14 cellular contexts compared by ENCODE assay signal in the genomic region with DNA sequence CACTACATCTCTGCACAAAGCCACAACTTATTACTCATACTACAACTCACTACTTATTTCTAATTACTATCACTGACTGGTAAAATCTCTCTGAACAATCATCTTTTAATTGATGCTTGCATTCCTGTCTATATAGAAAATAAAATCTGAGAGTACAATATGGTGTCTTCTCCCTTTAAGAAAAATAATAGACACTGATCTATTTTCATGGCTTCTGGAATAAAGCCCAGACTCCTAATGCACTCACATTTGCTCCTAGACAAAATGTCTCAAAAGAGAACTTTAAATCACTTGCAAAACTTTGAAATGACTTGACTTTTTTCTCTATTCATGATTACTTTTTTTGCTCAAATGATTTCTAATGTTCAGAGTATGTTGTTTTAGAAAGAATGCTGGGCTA. TPM values are rescaled to one million over a fixed set of nuclear protein-coding genes. Genes with fewer than 3 reads are reported as not detected.
DNase-seq lines count a peak whose midpoint lies in the region; FAIRE-seq and TF ChIP-seq lines count a peak whose summit lies in the region.
"Had no signal": no experiment of that assay in that cellular context is flagged by ENCODE, and none has a peak within 500 bp of the region (broad histone marks: within the 10 kb centered on the region; RNA-seq: fewer than 3 reads in every experiment).

No MANE protein-coding gene starts in this region.

- CTCF ChIA-PET in activated naive CD4-positive, alpha-beta T cell treated with anti-CD3 and anti-CD28 coated beads for 36 hours (lab: Charles Lee) = no interaction called here

- H3K9me3 ChIP-seq in astrocyte (ENCODE audit: insufficient read depth, low read depth, low read length) = no peaks in the 10 kb centered on the region

- H3K27ac ChIP-seq in astrocyte (ENCODE audit: low read depth, low read length) = no peak overlapping the region

- H3K9me3 Mint-ChIP-seq in activated naive CD4-positive, alpha-beta T cell treated with anti-CD3 and anti-CD28 coated beads for 36 hours = no peaks in the 10 kb centered on the region
- H3K9me3 Mint-ChIP-seq in astrocyte (ENCODE audit: unreplicated experiment) (no peaks in the 10 kb centered on the region), mesothelial cell of epicardium (no peaks in the 10 kb centered on the region)
- H3K9me3 Mint-ChIP-seq: H9 had no signal

- no peak overlapping the region for H3K4me3 ChIP-seq in astrocyte (ENCODE audit: insufficient read depth, low read depth, low read length)

- H3K27me3 ChIP-seq in astrocyte (ENCODE audit: insufficient read depth, low read length) = no peaks in the 10 kb centered on the region

- peaks cover 9% of the 10 kb centered on the region for H3K36me3 ChIP-seq in astrocyte (ENCODE audit: insufficient read depth, low read length)

- H3K4me3 Mint-ChIP-seq in activated naive CD4-positive, alpha-beta T cell treated with anti-CD3 and anti-CD28 coated beads for 36 hours = no peak overlapping the region
- H3K4me3 Mint-ChIP-seq in astrocyte (ENCODE audit: unreplicated experiment) (no peak overlapping the region), mesothelial cell of epicardium (no peak overlapping the region)
- H3K4me3 Mint-ChIP-seq: H9 had no signal

- no peak for DNase-seq in activated naive CD4-positive, alpha-beta T cell treated with anti-CD3 and anti-CD28 coated beads for 36 hours
- no peak for DNase-seq in activated naive CD4-positive, alpha-beta T cell treated with anti-CD3 and anti-CD28 coated beads, Interleukin-2, amount 50 U/mL, for 16 hours
- DNase-seq in astrocyte (ENCODE audit: low read depth) = peak; percentile 4
- DNase-seq in mesothelial cell of epicardium (ENCODE audit: low spot score in 2 of 2, unreplicated experiment in 2 of 2) = no peak
- no peak for DNase-seq in C1 segment of cervical spinal cord (lab: John Stamatoyannopoulos, UW)
- no peak for DNase-seq in A172 (ENCODE audit: low spot score)
- DNase-seq in activated CD4-positive, CD25-positive, alpha-beta regulatory T cell (lab: John Stamatoyannopoulos, UW) = no peak
- DNase-seq: DMS79 treated with DMSO at 0.1 percent for 48 hours, H9, NCI-H1436, NCI-H1930, NCI-H2171, NCI-H446 had no signal

- H3K4me1 ChIP-seq in astrocyte (ENCODE audit: insufficient read depth, low read length) = no peaks in the 10 kb centered on the region

- H3K9ac ChIP-seq in astrocyte (ENCODE audit: low read length) = no peak overlapping the region

- intact Hi-C loops in activated naive CD4-positive, alpha-beta T cell treated with anti-CD3 and anti-CD28 coated beads for 36 hours (cut with micrococcal nuclease) = no loop called here

- no peak for TF ChIP-seq CTCF in astrocyte (IDR thresholded peaks at IDR 0.05; ENCODE audit: insufficient read depth, low read depth, low read length)
- no peak for TF ChIP-seq CTCF in mesothelial cell of epicardium (IDR thresholded peaks at IDR 0.05; ENCODE audit: unreplicated experiment)

- H3K27me3 Mint-ChIP-seq in activated naive CD4-positive, alpha-beta T cell treated with anti-CD3 and anti-CD28 coated beads for 36 hours (ENCODE audit: low read depth) = no peaks in the 10 kb centered on the region
- no peaks in the 10 kb centered on the region for H3K27me3 Mint-ChIP-seq in astrocyte (ENCODE audit: low read depth, unreplicated experiment)
- no peaks in the 10 kb centered on the region for H3K27me3 Mint-ChIP-seq in mesothelial cell of epicardium (ENCODE audit: low read depth)

- no peak overlapping the region for H3K4me2 ChIP-seq in astrocyte (ENCODE audit: low read length)

- H3K79me2 ChIP-seq in astrocyte (ENCODE audit: insufficient read depth, low read length) = peaks cover 5% of the 10 kb centered on the region

- peaks cover 5% of the 10 kb centered on the region for H3K4me1 Mint-ChIP-seq in activated naive CD4-positive, alpha-beta T cell treated with anti-CD3 and anti-CD28 coated beads for 36 hours (ENCODE audit: low read depth)
- peaks cover 6% of the 10 kb centered on the region for H3K4me1 Mint-ChIP-seq in astrocyte (ENCODE audit: low read depth, unreplicated experiment)
- H3K4me1 Mint-ChIP-seq in mesothelial cell of epicardium = peaks cover 6% of the 10 kb centered on the region
- H3K4me1 Mint-ChIP-seq: H9 had no signal

- peaks cover 3% of the 10 kb centered on the region for H4K20me1 ChIP-seq in astrocyte (ENCODE audit: insufficient read depth, low read length)

- H3K36me3 Mint-ChIP-seq in activated naive CD4-positive, alpha-beta T cell treated with anti-CD3 and anti-CD28 coated beads for 36 hours (ENCODE audit: low read depth) = peaks cover 36% of the 10 kb centered on the region
- H3K36me3 Mint-ChIP-seq in astrocyte (ENCODE audit: low read depth, unreplicated experiment) (peaks cover 14% of the 10 kb centered on the region), mesothelial cell of epicardium (peaks cover 44% of the 10 kb centered on the region)

- peak overlapping the region; percentile 30 for H3K27ac Mint-ChIP-seq in activated naive CD4-positive, alpha-beta T cell treated with anti-CD3 and anti-CD28 coated beads for 36 hours
- H3K27ac Mint-ChIP-seq in astrocyte (ENCODE audit: unreplicated experiment) = no peak overlapping the region
- peak overlapping the region; percentile 5 for H3K27ac Mint-ChIP-seq in mesothelial cell of epicardium
- H3K27ac Mint-ChIP-seq: H9 had no signal

- FAIRE-seq in astrocyte (lab: Jason Lieb, UNC) = no peak
- FAIRE-seq: RCC 7860 had no signal

- no peak overlapping the region for H2AFZ ChIP-seq in astrocyte (ENCODE audit: low read depth, low read length)

RNA-seq across cellular contexts. Expression of gene ESCO1, which starts 28.7 kb away (rescaled TPM):
- 10 to 100 TPM; 14.3 to 16.7 TPM for total RNA-seq in activated naive CD4-positive, alpha-beta T cell treated with anti-CD3 and anti-CD28 coated beads for 36 hours
- 17.5 and 18.6 TPM in 2 replicates for total RNA-seq in astrocyte
- 16.3 to 18.3 TPM (median 18.1 TPM) in 3 replicates for total RNA-seq in mesothelial cell of epicardium
- total RNA-seq in A172 (2014; rRNA removed; shearing (Covaris generic)) = 21.4 and 29.2 TPM in 2 replicates

RNA-seq across cellular contexts. Expression of gene SNRPD1, which starts 40.4 kb away (rescaled TPM):
- 100 to 1,000 TPM; 133 to 144 TPM for total RNA-seq in activated naive CD4-positive, alpha-beta T cell treated with anti-CD3 and anti-CD28 coated beads for 36 hours
- 51.4 and 60.6 TPM in 2 replicates for total RNA-seq in astrocyte
- 64.1 to 71.0 TPM (median 64.9 TPM) in 3 replicates for total RNA-seq in mesothelial cell of epicardium
- total RNA-seq in A172 (2014; rRNA removed; shearing (Covaris generic)) = 69.5 and 94.1 TPM in 2 replicates
